In the genomic region with DNA sequence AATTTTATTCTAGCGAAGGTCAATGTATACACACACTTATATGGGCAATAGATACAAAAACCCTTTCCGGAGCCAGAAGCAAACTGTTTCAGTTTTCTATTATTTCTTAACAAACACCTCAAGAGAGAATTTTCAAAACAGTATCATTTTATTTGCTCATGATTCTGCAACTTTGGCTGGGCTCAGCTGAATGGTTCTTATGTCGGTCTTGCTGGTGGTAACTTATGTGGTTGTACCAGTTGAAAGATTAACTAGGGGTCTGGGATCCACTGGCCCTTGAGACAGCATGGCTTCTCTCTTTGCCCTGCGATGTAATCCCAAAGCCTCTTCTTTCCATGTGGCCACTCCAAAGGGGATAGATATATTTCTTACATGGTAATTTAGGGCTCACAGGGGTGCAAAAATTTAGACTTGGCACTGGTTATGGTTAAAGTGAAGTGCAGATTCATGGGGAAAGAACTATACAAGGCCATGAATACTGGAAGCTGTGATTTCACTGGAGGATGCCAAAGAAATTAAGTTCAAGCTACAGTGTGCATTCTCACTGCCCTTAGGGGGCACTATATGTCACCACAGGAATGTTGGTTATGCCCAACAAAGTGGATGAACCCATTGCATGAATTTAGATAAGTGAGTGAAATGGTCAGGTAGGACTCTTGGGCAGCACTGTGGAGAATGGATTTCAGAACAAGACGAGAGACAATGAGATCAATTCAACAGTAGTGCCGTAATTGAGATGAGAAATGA, we compare ENCODE assay signal across 1 cellular context.
TF ChIP-seq lines count a peak whose summit lies in the region.

No MANE protein-coding gene starts in this region.

TF ChIP-seq in HepG2, 621 proteins besides CTCF, POLR2A, EP300 and RAD21:
- no peak for TF ChIP-seq HOXD1 (CRISPR knock-in tag; IDR thresholded peaks at IDR 0.05)
- TF ChIP-seq ZNF331 (CRISPR knock-in tag; IDR thresholded peaks at IDR 0.05): peak; percentile 81
